8 cellular contexts compared by ENCODE assay signal in the genomic region with DNA sequence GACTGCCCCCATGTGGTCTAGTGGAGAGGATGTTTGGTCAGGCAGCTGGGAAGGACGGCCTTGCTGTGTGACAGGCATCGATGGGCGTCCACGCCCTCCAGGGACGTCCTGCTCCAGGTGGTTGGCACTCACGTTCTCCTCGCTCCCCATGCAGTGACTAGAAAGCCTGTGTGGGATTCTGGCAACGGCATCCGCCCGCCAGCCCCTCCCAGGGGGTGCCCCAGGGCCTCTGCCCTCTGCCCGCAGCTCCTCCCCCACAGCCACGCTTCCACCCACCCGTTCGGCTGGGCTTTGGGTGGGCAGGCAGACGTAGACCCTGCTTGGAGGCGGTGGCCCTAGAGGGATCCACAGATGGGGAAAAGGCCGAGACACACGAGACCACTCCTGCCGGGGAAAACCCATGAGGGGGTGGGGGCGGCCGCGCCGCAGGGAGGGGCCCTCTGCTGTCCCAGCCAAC. TPM values are rescaled to one million over a fixed set of nuclear protein-coding genes. Genes with fewer than 3 reads are reported as not detected.
DNase-seq lines count a peak whose midpoint lies in the region; ATAC-seq and TF ChIP-seq lines count a peak whose summit lies in the region.

No MANE protein-coding gene starts in this region.

- H3K4me3 Mint-ChIP-seq in natural killer cell = peak overlapping the region; percentile 82

- CTCF ChIA-PET in A673 (lab: Charles Lee) = no interaction called here

- H3K4me1 Mint-ChIP-seq in natural killer cell = peaks cover 19 to 42% of the 10 kb centered on the region in 2 donors

- no peak overlapping the region for H3K27ac ChIP-seq in WERI-Rb-1
- H3K27ac ChIP-seq in A673 (ENCODE audit: low read depth, low read length, poor library complexity, severe bottlenecking) = no peak overlapping the region

- no peak overlapping the region for H3K4me3 ChIP-seq in WERI-Rb-1 (ENCODE audit: low read depth, low read length)
- no peak overlapping the region for H3K4me3 ChIP-seq in A673 (ENCODE audit: low read depth, low read length, poor library complexity, severe bottlenecking)

- intact Hi-C loops in natural killer cell (cut with micrococcal nuclease) = loop anchor here (1.0 to 10.0 kb wide), 2 partner anchors 13 to 59 kb away; a partner anchor contains a TSS
- intact Hi-C loops in A673 (cut with micrococcal nuclease; ENCODE audit: unreplicated experiment) = no loop called here

- peak; percentile 33 for ATAC-seq in GM18861 (IDR thresholded peaks at IDR 0.05; ENCODE audit: unreplicated experiment)
- ATAC-seq in HG03139 (IDR thresholded peaks at IDR 0.05; ENCODE audit: unreplicated experiment) = peak; percentile 27
- peak; percentile 40 to 57 (median 54) for ATAC-seq in natural killer cell

- H3K9me3 ChIP-seq in WERI-Rb-1 (ENCODE audit: severe bottlenecking) (no peaks in the 10 kb centered on the region), A673 (ENCODE audit: low read depth, low read length, poor library complexity, severe bottlenecking) (no peaks in the 10 kb centered on the region)

- no peaks in the 10 kb centered on the region for H3K36me3 Mint-ChIP-seq in natural killer cell

- peaks cover 0 to 3% of the 10 kb centered on the region in 2 donors for H3K9me3 Mint-ChIP-seq in natural killer cell

- H3K36me3 ChIP-seq in WERI-Rb-1 (peaks cover 8% of the 10 kb centered on the region), A673 (ENCODE audit: insufficient read depth, low read length, poor library complexity, severe bottlenecking) (peaks cover 34% of the 10 kb centered on the region)

- peak overlapping the region; percentile 88 to 90 for H3K27ac Mint-ChIP-seq in natural killer cell

- DNase-seq in AG08396 (ENCODE audit: low spot score) (peak; percentile 61), WERI-Rb-1 (peak; percentile 22), natural killer cell (no peak), NCI-H2081 treated with DMSO at 0.1 percent for 48 hours (lab: John Stamatoyannopoulos, UW) (no peak), A673 (ENCODE audit: low spot score) (no peak)
- peak; percentile 36 for DNase-seq in effector CD4-positive, alpha-beta T cell

- TF ChIP-seq CTCF in WERI-Rb-1 (IDR thresholded peaks at IDR 0.05; ENCODE audit: low read depth, low read length) (peak; percentile 42; the same call in 1 of the 2 replicates), natural killer cell (IDR thresholded peaks at IDR 0.05) (no peak), A673 (conservative IDR thresholded peaks at IDR 0.05; ENCODE audit: low read depth, low read length) (no peak)

- BruUV-seq in A673 (replicated peaks; lab: Mats Ljungman, UMichigan) = no TSS peak

- no peaks in the 10 kb centered on the region for H3K4me1 ChIP-seq in A673 (ENCODE audit: insufficient read depth, low read length, poor library complexity, severe bottlenecking)

- H3K27me3 Mint-ChIP-seq in natural killer cell (ENCODE audit: low read depth in 2 of 2) = peaks cover 0 to 3% of the 10 kb centered on the region in 2 donors

- POLR2A ChIA-PET in A673 (lab: Charles Lee; ENCODE audit: low non-redundant PET) = no interaction called here

- H3K27me3 ChIP-seq in WERI-Rb-1 (ENCODE audit: insufficient read depth, low read depth, severe bottlenecking) = no peaks in the 10 kb centered on the region
- H3K27me3 ChIP-seq in A673 (replicated peaks; ENCODE audit: insufficient read depth, low read depth, low read length, poor library complexity) = peaks cover 4% of the 10 kb centered on the region

RNA-seq across cellular contexts. Expression of a gene that starts 4.7 kb away (rescaled TPM):
- total RNA-seq in natural killer cell = 1 to 10 TPM in 2 of 3 donors, under 1 TPM in 1; 0.61 to 3.0 (median 1.2) TPM
- total RNA-seq in A673 (2021) = 0.28 TPM in 1 of 2 replicates, not detected in the other

RNA-seq across cellular contexts. Expression of a gene that starts 17.1 kb away (rescaled TPM):
- total RNA-seq in natural killer cell (1,000 to 10,000 TPM; 1,001 to 1,351 (median 1,051) TPM), A673 (2021) (44.7 and 53.6 TPM in 2 replicates)

RNA-seq across cellular contexts. Expression of a gene that starts 29.2 kb away (rescaled TPM):
- total RNA-seq in natural killer cell (100 to 1,000 TPM; 176 to 271 (median 185) TPM), A673 (2021) (127 and 131 TPM in 2 replicates)

RNA-seq across cellular contexts. Expression of a gene that starts 52.6 kb away (rescaled TPM):
- total RNA-seq in natural killer cell (1 to 10 TPM; 8.2 to 9.2 (median 8.4) TPM), A673 (2021) (not detected in 2 replicates)

Comparison
In these comparisons a context has a peak if more than half of its experiments do, and no peak if none do; other contexts are left out.
1. DNase-seq: peak in AG08396 (single experiment), WERI-Rb-1 (single experiment) and effector CD4-positive, alpha-beta T cell (single experiment); none in natural killer cell (single experiment), NCI-H2081 treated with DMSO at 0.1 percent for 48 hours (single experiment) and A673 (single experiment).
2. RNA of a gene that starts 17.1 kb away (total RNA-seq): 1,001 to 1,351 TPM in natural killer cell; 44.7 to 53.6 TPM in A673; every median in the first group is over 10 times any median in the second.
3. Peak in every context shown above with its lines, with median percentiles within 50 percentile points of each other: ATAC-seq.